In genomic region chr3:58010562-58010961, GRCh38 we compare ENCODE assay signal across 8 cellular contexts. TPM values are rescaled to one million over a fixed set of nuclear protein-coding genes. Genes with fewer than 3 reads are reported as not detected.
DNase-seq lines count a peak whose midpoint lies in the region; ATAC-seq, FAIRE-seq and TF ChIP-seq lines count a peak whose summit lies in the region.

No MANE protein-coding gene starts in this region.

- TF ChIP-seq RAD21 in GM12878 (IDR thresholded peaks at IDR 0.05; ENCODE audit: insufficient read depth, low read depth, low read length) = no peak
- TF ChIP-seq RAD21 in HepG2 (CRISPR knock-in tag; IDR thresholded peaks at IDR 0.05) = no peak

- FAIRE-seq in GM12878 (lab: Jason Lieb, UNC) (no peak), HepG2 (lab: Jason Lieb, UNC) (no peak), urothelium cell line (lab: Jason Lieb, UNC) (no peak)

- H3K36me3 Mint-ChIP-seq in activated CD8-positive, alpha-beta T cell treated with anti-CD3 and anti-CD28 coated beads for 36 hours (ENCODE audit: low read depth) = no peaks in the 10 kb centered on the region
- no peaks in the 10 kb centered on the region for H3K36me3 Mint-ChIP-seq in activated CD8-positive, alpha-beta T cell treated with anti-CD3 and anti-CD28 coated beads, Interleukin-2, amount 10 ng/mL, durations not matched to agents 7 days and 5 days (ENCODE audit: low read depth)

- H3K27me3 ChIP-seq in GM12878 (replicated peaks in 1 of 2; ENCODE audit: control insufficient read depth in 2 of 2, insufficient read depth in 2 of 2, low read length in 1 of 2) (no peaks in the 10 kb centered on the region), HepG2 (ENCODE audit: control insufficient read depth in 1 of 2, insufficient read depth in 2 of 2, low read length in 2 of 2) (no peaks in the 10 kb centered on the region; a peak in 1 of 5 replicates), thymus (ENCODE audit: control insufficient read depth, insufficient read depth) (no peaks in the 10 kb centered on the region)

- no peak overlapping the region for H3K27ac Mint-ChIP-seq in activated CD8-positive, alpha-beta T cell treated with anti-CD3 and anti-CD28 coated beads for 36 hours
- no peak overlapping the region for H3K27ac Mint-ChIP-seq in activated CD8-positive, alpha-beta T cell treated with anti-CD3 and anti-CD28 coated beads, Interleukin-2, amount 10 ng/mL, durations not matched to agents 7 days and 5 days

- H3K4me1 ChIP-seq in GM12878 (ENCODE audit: control insufficient read depth, insufficient read depth, low read length) = peaks cover 16% of the 10 kb centered on the region
- peaks cover 70% of the 10 kb centered on the region for H3K4me1 ChIP-seq in HepG2 (ENCODE audit: insufficient read depth, low read length)
- H3K4me1 ChIP-seq in thymus (ENCODE audit: control insufficient read depth, insufficient read depth, low read length) = peaks cover 35% of the 10 kb centered on the region

- BruUV-seq in GM12878 (replicated peaks; lab: Mats Ljungman, UMichigan) (no TSS peak), HepG2 (replicated peaks; lab: Mats Ljungman, UMichigan) (no TSS peak)

- H3K4me1 Mint-ChIP-seq in activated CD8-positive, alpha-beta T cell treated with anti-CD3 and anti-CD28 coated beads for 36 hours (ENCODE audit: low read depth) = peaks cover 38% of the 10 kb centered on the region
- peaks cover 40% of the 10 kb centered on the region for H3K4me1 Mint-ChIP-seq in activated CD8-positive, alpha-beta T cell treated with anti-CD3 and anti-CD28 coated beads, Interleukin-2, amount 10 ng/mL, durations not matched to agents 7 days and 5 days (ENCODE audit: low read depth)

- in situ Hi-C loops in GM12878 (cut with MboI) (loop anchor here (5.0 kb wide), 1 partner anchor 167 kb away; no protein-coding TSS in a partner anchor), HepG2 (cut with HindIII; ENCODE audit: extremely low pct_ligation_motif_present, low pct_unique_long_range_greater_than_20kb) (no loop called here)

- WGBS in GM12878 (ENCODE audit: insufficient coverage, insufficient replicate concordance, low lambda C conversion rate, missing lambda C conversion rate) = 69% methylated on average over 5 of the region's 5 CpGs
- 50% methylated on average over 5 of the region's 5 CpGs for WGBS in HepG2 (ENCODE audit: low lambda C conversion rate)
- WGBS in thymus = 89% methylated on average over 5 of the region's 5 CpGs

- no peaks in the 10 kb centered on the region for H3K9me3 Mint-ChIP-seq in activated CD8-positive, alpha-beta T cell treated with anti-CD3 and anti-CD28 coated beads for 36 hours
- H3K9me3 Mint-ChIP-seq in activated CD8-positive, alpha-beta T cell treated with anti-CD3 and anti-CD28 coated beads, Interleukin-2, amount 10 ng/mL, durations not matched to agents 7 days and 5 days (ENCODE audit: insufficient read depth) = no peaks in the 10 kb centered on the region

- H3K9me3 ChIP-seq in GM12878 (replicated peaks; ENCODE audit: control insufficient read depth, insufficient read depth, low read length) (no peaks in the 10 kb centered on the region), HepG2 (ENCODE audit: low read length) (no peaks in the 10 kb centered on the region), thymus (ENCODE audit: control insufficient read depth) (no peaks in the 10 kb centered on the region)

- CTCF ChIA-PET in activated CD8-positive, alpha-beta T cell treated with anti-CD3 and anti-CD28 coated beads for 36 hours (lab: Charles Lee) = interaction anchor here (0.9 to 1.8 kb wide), 4 partner anchors 65 to 206 kb away, joined by 3 to 5 read pairs (median 3); no protein-coding TSS in a partner anchor
- CTCF ChIA-PET in activated CD8-positive, alpha-beta T cell treated with anti-CD3 and anti-CD28 coated beads, Interleukin-2, amount 10 ng/mL, durations not matched to agents 7 days and 5 days (lab: Charles Lee) = interaction anchor here (0.7 to 1.6 kb wide), 5 partner anchors 12 to 206 kb away, joined by 3 to 6 read pairs (median 3); no protein-coding TSS in a partner anchor
- CTCF ChIA-PET in GM12878 (lab: Yijun Ruan, JAX) = interaction anchor here (1.0 to 9.0 kb wide), 9 partner anchors 10 to 296 kb away, joined by 3 to 88 read pairs (median 10); partner anchors contain the start of genes HTD2 and RPP14
- CTCF ChIA-PET in HepG2 (lab: Yijun Ruan, JAX; ENCODE audit: low intra/inter-chr PET ratio, low total read pairs) = no interaction called here
- CTCF ChIA-PET in HEK293T (lab: Yijun Ruan, JAX) = interaction anchor here (1.0 kb wide), 1 partner anchor 157 kb away, joined by 3 read pairs; no protein-coding TSS in a partner anchor

- RAD21 ChIA-PET in GM12878 (lab: Charles Lee; ENCODE audit: unreplicated experiment) = interaction anchor here (0.8 to 8.9 kb wide), 10 partner anchors 14 to 118 kb away, joined by 3 to 110 read pairs (median 10); no protein-coding TSS in a partner anchor

- H3K4me3 Mint-ChIP-seq in activated CD8-positive, alpha-beta T cell treated with anti-CD3 and anti-CD28 coated beads for 36 hours = peak overlapping the region; percentile 91
- no peak overlapping the region for H3K4me3 Mint-ChIP-seq in activated CD8-positive, alpha-beta T cell treated with anti-CD3 and anti-CD28 coated beads, Interleukin-2, amount 10 ng/mL, durations not matched to agents 7 days and 5 days

- ATAC-seq in activated CD8-positive, alpha-beta T cell treated with anti-CD3 and anti-CD28 coated beads for 36 hours = no peak
- no peak for ATAC-seq in activated CD8-positive, alpha-beta T cell treated with anti-CD3 and anti-CD28 coated beads, Interleukin-2, amount 10 ng/mL, durations not matched to agents 7 days and 5 days
- no peak for ATAC-seq in GM12878
- no peak for ATAC-seq in HepG2
- no peak for ATAC-seq in GM19395 (IDR thresholded peaks at IDR 0.05; ENCODE audit: unreplicated experiment)

- peaks cover 22% of the 10 kb centered on the region for H3K79me2 ChIP-seq in GM12878 (ENCODE audit: control insufficient read depth, insufficient read depth, low read length)
- peaks cover 73% of the 10 kb centered on the region for H3K79me2 ChIP-seq in HepG2 (ENCODE audit: insufficient read depth, low read length)

- SMC1A ChIA-PET in GM12878 (lab: Charles Lee; ENCODE audit: uncharacterized antibody, unreplicated experiment) = interaction anchor here (0.9 to 9.7 kb wide), 15 partner anchors 10 to 163 kb away, joined by 3 to 135 read pairs (median 8); no protein-coding TSS in a partner anchor

- H3K27me3 Mint-ChIP-seq in activated CD8-positive, alpha-beta T cell treated with anti-CD3 and anti-CD28 coated beads for 36 hours = no peaks in the 10 kb centered on the region
- H3K27me3 Mint-ChIP-seq in activated CD8-positive, alpha-beta T cell treated with anti-CD3 and anti-CD28 coated beads, Interleukin-2, amount 10 ng/mL, durations not matched to agents 7 days and 5 days (ENCODE audit: low read depth) = no peaks in the 10 kb centered on the region

- H3K4me2 ChIP-seq in GM12878 (ENCODE audit: control insufficient read depth, insufficient read depth) = no peak overlapping the region; the same call in 1 of the 2 replicates
- peak overlapping the region; percentile 90 for H3K4me2 ChIP-seq in HepG2 (ENCODE audit: low read depth, low read length)

- TF ChIP-seq EP300 in GM12878 (IDR thresholded peaks at IDR 0.05; ENCODE audit: borderline replicate concordance in 1 of 2, control insufficient read depth in 1 of 2, low read depth in 2 of 2, low read length in 2 of 2) = no peak
- no peak for TF ChIP-seq EP300 in HepG2 (IDR thresholded peaks at IDR 0.05; ENCODE audit: low read depth in 2 of 2, low read length in 2 of 2)
- TF ChIP-seq EP300 in HepG2 (CRISPR knock-in tag; IDR thresholded peaks at IDR 0.05; ENCODE audit: borderline replicate concordance) = no peak

- DNase-seq in activated CD8-positive, alpha-beta T cell treated with anti-CD3 and anti-CD28 coated beads for 36 hours = no peak
- no peak for DNase-seq in activated CD8-positive, alpha-beta T cell treated with anti-CD3 and anti-CD28 coated beads, Interleukin-2, amount 10 ng/mL, durations not matched to agents 7 days and 5 days
- DNase-seq in GM12878 (ENCODE audit: low read depth, low spot score) = no peak
- DNase-seq in HepG2 (ENCODE audit: low spot score) = no peak
- no peak for DNase-seq in urothelium cell line (ENCODE audit: low spot score)
- no peak for DNase-seq in HEK293T (ENCODE audit: extremely low spot score)

- H2AFZ ChIP-seq in GM12878 (ENCODE audit: control insufficient read depth, low read depth, low read length) (no peak overlapping the region), HepG2 (ENCODE audit: low read length) (no peak overlapping the region)

- H3K36me3 ChIP-seq in GM12878 (ENCODE audit: control insufficient read depth in 2 of 2, insufficient read depth in 2 of 2, low read length in 1 of 2) = no peaks in the 10 kb centered on the region
- peaks cover 9% of the 10 kb centered on the region in 2 experiments; a peak in 4 of 5 replicates for H3K36me3 ChIP-seq in HepG2 (replicated peaks in 1 of 2; ENCODE audit: control insufficient read depth in 1 of 2, insufficient read depth in 2 of 2, low read length in 2 of 2)
- peaks cover 2% of the 10 kb centered on the region for H3K36me3 ChIP-seq in thymus (ENCODE audit: control insufficient read depth, insufficient read depth)

- intact Hi-C loops in activated CD8-positive, alpha-beta T cell treated with anti-CD3 and anti-CD28 coated beads for 36 hours (cut with micrococcal nuclease) = loop anchor here (10.0 kb wide), 1 partner anchor 94 kb away; no protein-coding TSS in a partner anchor
- intact Hi-C loops in GM12878 (cut with micrococcal nuclease; ENCODE audit: unreplicated experiment) = loop anchor here (5.0 kb wide), 1 partner anchor 62 kb away; no protein-coding TSS in a partner anchor
- intact Hi-C loops in HepG2 (cut with micrococcal nuclease; ENCODE audit: unreplicated experiment) = no loop called here

- H4K20me1 ChIP-seq in GM12878 (ENCODE audit: control insufficient read depth, insufficient read depth) = no peaks in the 10 kb centered on the region
- peaks cover 61% of the 10 kb centered on the region for H4K20me1 ChIP-seq in HepG2 (ENCODE audit: insufficient read depth, low read length)

- H3K4me3 ChIP-seq in GM12878 (0 out of 2 replicates have a peak overlapping the region, but pooled peaks have one; percentile 9), HepG2 (replicated peaks in 1 of 3; ENCODE audit: insufficient read depth in 1 of 3, low read depth in 2 of 3, low read length in 3 of 3) (peak overlapping the region; percentile 93 to 100 (median 99)), thymus (ENCODE audit: low read length) (peak overlapping the region; percentile 89)

- H3K9ac ChIP-seq in GM12878 (ENCODE audit: control insufficient read depth, insufficient read depth, low read length) (no peak overlapping the region), HepG2 (ENCODE audit: insufficient read depth, low read depth, low read length) (peak overlapping the region; percentile 92)

- no peak overlapping the region for H3K27ac ChIP-seq in GM12878 (ENCODE audit: control insufficient read depth, insufficient read depth)
- H3K27ac ChIP-seq in HepG2 (ENCODE audit: extremely low read length, insufficient read depth, low read length) = peak overlapping the region; percentile 15
- peak overlapping the region; percentile 61 for H3K27ac ChIP-seq in thymus (ENCODE audit: low read depth)

- no peak for TF ChIP-seq CTCF in activated CD8-positive, alpha-beta T cell treated with anti-CD3 and anti-CD28 coated beads for 36 hours (IDR thresholded peaks at IDR 0.05)
- TF ChIP-seq CTCF in GM12878 (IDR thresholded peaks at IDR 0.05 in 2 of 3, conservative IDR thresholded peaks at IDR 0.05 in 1 of 3; ENCODE audit: control insufficient read depth in 2 of 3, extremely low read depth in 1 of 3, insufficient read depth in 1 of 3, low read depth in 3 of 3, low read length in 3 of 3) (no peak), HepG2 (CRISPR knock-in tag; IDR thresholded peaks at IDR 0.05) (no peak)

- TF ChIP-seq POLR2A in GM12878 (IDR thresholded peaks at IDR 0.05; ENCODE audit: low read depth, low read length) (no peak), HepG2 (IDR thresholded peaks at IDR 0.05; ENCODE audit: insufficient read depth in 1 of 2, low read depth in 2 of 2, low read length in 2 of 2) (no peak)

- POLR2A ChIA-PET in activated CD8-positive, alpha-beta T cell treated with anti-CD3 and anti-CD28 coated beads for 36 hours (lab: Charles Lee) = interaction anchor here (0.8 kb wide), 2 partner anchors 31 to 72 kb away, joined by 3 read pairs; no protein-coding TSS in a partner anchor
- POLR2A ChIA-PET in activated CD8-positive, alpha-beta T cell treated with anti-CD3 and anti-CD28 coated beads, Interleukin-2, amount 10 ng/mL, durations not matched to agents 7 days and 5 days (lab: Charles Lee) = interaction anchor here (0.6 to 0.7 kb wide), 2 partner anchors 34 to 50 kb away, joined by 3 to 6 read pairs; no protein-coding TSS in a partner anchor
- POLR2A ChIA-PET in GM12878 (lab: Charles Lee) = interaction anchor here (0.6 to 1.7 kb wide), 5 partner anchors 11 to 235 kb away, joined by 3 to 6 read pairs (median 3); no protein-coding TSS in a partner anchor
- POLR2A ChIA-PET in HepG2 (lab: Yijun Ruan, JAX) = interaction anchor here (0.7 to 4.7 kb wide), 5 partner anchors 12 to 92 kb away, joined by 3 to 19 read pairs (median 3); no protein-coding TSS in a partner anchor
- POLR2A ChIA-PET in HEK293T (lab: Yijun Ruan, JAX) = no interaction called here

RNA-seq across cellular contexts. Expression of gene FLNB, which starts 2.3 kb away (rescaled TPM):
- total RNA-seq in activated CD8-positive, alpha-beta T cell treated with anti-CD3 and anti-CD28 coated beads for 36 hours = 10 to 100 TPM; 26.3 to 28.4 TPM
- total RNA-seq in activated CD8-positive, alpha-beta T cell treated with anti-CD3 and anti-CD28 coated beads, Interleukin-2, amount 10 ng/mL, durations not matched to agents 7 days and 5 days = 10 to 100 TPM; 14.1 to 15.9 TPM
- 317 and 324 TPM in 2 replicates for total RNA-seq in GM12878 (2013; cell fraction: nucleolus; rRNA removed)
- total RNA-seq in GM12878 (2014; rRNA removed) (41.3 and 44.1 TPM in 2 replicates), GM12878 (2014; rRNA removed; fragmentation: Illumina TruSeq; extraction: Trizol) (28.7 and 29.8 TPM in 2 replicates), GM12878 (2021) (51.8 and 58.1 TPM in 2 replicates), HepG2 (2016; rRNA removed; fragmentation: Illumina TruSeq; extraction: Trizol) (48.8 and 130 TPM in 2 replicates)
- 21.1 TPM for polyA plus RNA-seq in GM12878 (2011; ENCODE audit: low read depth)
- polyA plus RNA-seq in GM12878 (2011; rRNA removed) (29.9 and 40.9 TPM in 2 replicates), GM12878 (2014; fragmentation: Illumina TruSeq; extraction: Trizol) (32.3 and 33.1 TPM in 2 replicates), GM12878 (2014; fragmentation: Nextera tagmentation; extraction: Ambion mirVana) (10 to 100 TPM; 13.6 to 15.8 TPM), GM12878 (2014; rRNA removed) (22.9 and 26.4 TPM in 2 replicates), GM12878 (2016; fragmentation: Nextera tagmentation; extraction: Ambion mirVana) (10 to 100 TPM; 18.9 to 20.3 TPM), HepG2 (2011; rRNA removed) (106 and 126 TPM in 2 replicates), thymus (111 TPM)
- 58.3 and 60.6 TPM in 2 replicates for polyA plus RNA-seq in GM12878 (2011; cell fraction: cytosol; rRNA removed)
- polyA plus RNA-seq in GM12878 (2011; cell fraction: nucleus; rRNA removed) = 205 and 415 TPM in 2 replicates
- polyA plus RNA-seq in GM12878 (2012) = 28.7 and 30.9 TPM in 2 replicates
- 153 and 195 TPM in 2 replicates for polyA minus RNA-seq in GM12878 (2011; rRNA and poly(A)+ RNA removed)
- polyA minus RNA-seq in GM12878 (2011; cell fraction: cytosol; rRNA and poly(A)+ RNA removed) = 90.3 and 94.3 TPM in 2 replicates
- polyA minus RNA-seq in GM12878 (2011; cell fraction: nucleus; rRNA and poly(A)+ RNA removed) = 105 and 299 TPM in 2 replicates
- total RNA-seq in HepG2 (2016; cell fraction: cytosol; rRNA removed; fragmentation: Illumina TruSeq; extraction: Trizol; ENCODE audit: low read depth) = 13.1 and 13.3 TPM in 2 replicates
- total RNA-seq in HepG2 (2016; cell fraction: insoluble cytoplasmic fraction; rRNA removed; fragmentation: Illumina TruSeq; extraction: Trizol) = 39.2 and 136 TPM in 2 replicates
- 18.9 and 22.5 TPM in 2 replicates for total RNA-seq in HepG2 (2016; cell fraction: membrane; rRNA removed; fragmentation: Illumina TruSeq; extraction: Trizol)
- total RNA-seq in HepG2 (2016; cell fraction: nucleus; rRNA removed; fragmentation: Illumina TruSeq; extraction: Trizol) = 211 and 228 TPM in 2 replicates
- polyA plus RNA-seq in HepG2 (2011; cell fraction: cytosol; rRNA removed) = 92.4 and 98.4 TPM in 2 replicates
- polyA plus RNA-seq in HepG2 (2011; cell fraction: nucleus; rRNA removed) = 739 and 796 TPM in 2 replicates
- 198 and 216 TPM in 2 replicates for polyA plus RNA-seq in HepG2 (2012)
- polyA plus RNA-seq in HepG2 (2016; cell fraction: cytosol; fragmentation: Illumina TruSeq; extraction: Trizol; ENCODE audit: low read depth) = 8.9 and 9.6 TPM in 2 replicates
- 41.9 and 44.7 TPM in 2 replicates for polyA plus RNA-seq in HepG2 (2016; cell fraction: insoluble cytoplasmic fraction; fragmentation: Illumina TruSeq; extraction: Trizol; ENCODE audit: low read depth)
- polyA plus RNA-seq in HepG2 (2016; cell fraction: membrane; fragmentation: Illumina TruSeq; extraction: Trizol; ENCODE audit: low read depth) = 15.4 and 16.3 TPM in 2 replicates
- polyA plus RNA-seq in HepG2 (2016; cell fraction: nucleus; fragmentation: Illumina TruSeq; extraction: Trizol; ENCODE audit: insufficient read depth, low read depth) = 270 and 279 TPM in 2 replicates
- polyA minus RNA-seq in HepG2 (2011; rRNA and poly(A)+ RNA removed; ENCODE audit: low replicate concordance) = 277 and 558 TPM in 2 replicates
- 259 and 274 TPM in 2 replicates for polyA minus RNA-seq in HepG2 (2011; cell fraction: cytosol; rRNA and poly(A)+ RNA removed)
- polyA minus RNA-seq in HepG2 (2011; cell fraction: nucleus; rRNA and poly(A)+ RNA removed) = 831 and 1,056 TPM in 2 replicates

Comparison
In these comparisons a context has a peak if more than half of its experiments do, and no peak if none do; other contexts are left out.
1. H3K4me3 ChIP-seq: peak in every context shown above with its lines; median percentile 99 in HepG2; 89 in thymus; 9 in GM12878.